ENCODE assay signal across 34 cellular contexts in the genomic region with DNA sequence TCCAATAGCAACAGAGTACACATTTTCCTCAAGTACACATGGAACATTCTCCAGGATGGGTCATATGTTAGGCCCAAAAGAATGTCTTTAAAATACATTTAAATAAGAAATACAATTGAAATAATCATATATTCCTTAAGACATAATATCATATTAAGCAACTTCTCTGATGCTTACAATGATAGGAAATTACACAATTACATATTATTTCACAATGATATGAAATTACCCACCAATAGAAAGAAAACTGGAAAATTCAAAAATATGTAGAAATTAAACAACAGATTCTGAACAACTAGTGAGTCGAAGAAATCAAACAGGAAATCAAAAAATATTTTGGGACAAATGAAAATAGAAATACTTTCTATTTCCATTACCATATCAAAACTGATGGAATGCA. TPM values are rescaled to one million over a fixed set of nuclear protein-coding genes. Genes with fewer than 3 reads are reported as not detected.
"Had no signal": no experiment of that assay in that cellular context is flagged by ENCODE, and none has a peak within 500 bp of the region (broad histone marks: within the 10 kb centered on the region; RNA-seq: fewer than 3 reads in every experiment).

No MANE protein-coding gene starts in this region.

- H3K36me3 ChIP-seq: adrenal gland, breast epithelium had no signal

- H3K27ac Mint-ChIP-seq: activated CD4-positive, alpha-beta T cell treated with anti-CD3 and anti-CD28 coated beads for 36 hours; activated CD4-positive, alpha-beta T cell treated with anti-CD3 and anti-CD28 coated beads, Interleukin-2, amount 10 ng/mL, durations not matched to agents 7 days and 5 days; activated CD8-positive, alpha-beta T cell treated with anti-CD3 and anti-CD28 coated beads, Interleukin-2, amount 10 ng/mL, durations not matched to agents 7 days and 5 days; activated naive CD4-positive, alpha-beta T cell treated with anti-CD3 and anti-CD28 coated beads, Interleukin-2, amount 50 U/mL, for 24 hours; activated naive CD8-positive, alpha-beta T cell treated with anti-CD3 and anti-CD28 coated beads, Interleukin-2, amount 10 ng/mL, durations not matched to agents 7 days and 5 days; activated T-cell treated with anti-CD3 and anti-CD28 coated beads, Interleukin-2, amount 50 U/mL, for 24 hours; activated T-helper 2 cell treated with anti-CD3 and anti-CD28 coated beads, Interferon-gamma antibody, Interleukin-2, Interleukin-4, amounts not matched to agents 10 μg/mL and 5 μg/mL and 100 μg/mL, durations not matched to agents 14 hours and 24 hours and 36 hours had no signal

- H3K9ac ChIP-seq: KMS-11 had no signal

- H3K27ac ChIP-seq: adrenal gland, body of pancreas, breast epithelium, KMS-11, SJCRH30, SK-N-MC had no signal

- H3K4me1 ChIP-seq: adrenal gland, body of pancreas, breast epithelium had no signal

- H3K27me3 Mint-ChIP-seq: activated CD4-positive, alpha-beta T cell treated with anti-CD3 and anti-CD28 coated beads for 36 hours; activated naive CD4-positive, alpha-beta T cell treated with anti-CD3 and anti-CD28 coated beads, Interleukin-2, amount 50 U/mL, for 24 hours; activated T-cell treated with anti-CD3 and anti-CD28 coated beads, Interleukin-2, amount 50 U/mL, for 24 hours had no signal

- H3K4me3 ChIP-seq: adrenal gland, body of pancreas, breast epithelium, SJCRH30, SK-N-MC had no signal

- FAIRE-seq: astrocyte had no signal

- H3K27me3 ChIP-seq: adrenal gland, body of pancreas, breast epithelium, SJCRH30 had no signal

- H3K4me3 Mint-ChIP-seq: activated CD4-positive, alpha-beta T cell treated with anti-CD3 and anti-CD28 coated beads for 36 hours; activated CD4-positive, alpha-beta T cell treated with anti-CD3 and anti-CD28 coated beads, Interleukin-2, amount 10 ng/mL, durations not matched to agents 7 days and 5 days; activated CD8-positive, alpha-beta T cell treated with anti-CD3 and anti-CD28 coated beads, Interleukin-2, amount 10 ng/mL, durations not matched to agents 7 days and 5 days; activated naive CD4-positive, alpha-beta T cell treated with anti-CD3 and anti-CD28 coated beads, Interleukin-2, amount 50 U/mL, for 24 hours; activated naive CD8-positive, alpha-beta T cell treated with anti-CD3 and anti-CD28 coated beads, Interleukin-2, amount 10 ng/mL, durations not matched to agents 7 days and 5 days; activated T-cell treated with anti-CD3 and anti-CD28 coated beads, Interleukin-2, amount 50 U/mL, for 24 hours had no signal

- ATAC-seq: activated CD4-positive, alpha-beta T cell treated with anti-CD3 and anti-CD28 coated beads for 36 hours; activated CD4-positive, CD25-positive, alpha-beta regulatory T cell treated with anti-CD3 and anti-CD28 coated beads, Interleukin-2, amount 50 U/mL, for 24 hours; activated CD8-positive, alpha-beta T cell treated with anti-CD3 and anti-CD28 coated beads, Interleukin-2, amount 10 ng/mL, durations not matched to agents 7 days and 5 days; body of pancreas; Panc1 had no signal

- DNase-seq: activated CD4-positive, alpha-beta T cell treated with anti-CD3 and anti-CD28 coated beads for 36 hours; activated CD4-positive, alpha-beta T cell treated with anti-CD3 and anti-CD28 coated beads, Interleukin-2, amount 10 ng/mL, durations not matched to agents 7 days and 5 days; activated CD4-positive, alpha-beta T cell treated with anti-CD3 and anti-CD28 coated beads, Interleukin-2, amount 50 U/mL, for 48 hours; activated CD8-positive, alpha-beta T cell treated with anti-CD3 and anti-CD28 coated beads, Interleukin-2, amount 10 ng/mL, durations not matched to agents 7 days and 5 days; activated gamma-delta T cell; activated naive CD4-positive, alpha-beta T cell treated with Interleukin-2 at 50 U/mL for 16 hours; activated naive CD8-positive, alpha-beta T cell treated with anti-CD3 and anti-CD28 coated beads, Interleukin-2, amount 10 ng/mL, durations not matched to agents 7 days and 5 days; activated T-cell treated with anti-CD3 and anti-CD28 coated beads, Interleukin-2, amount 50 U/mL, for 24 hours; adrenal gland; body of pancreas; NCI-H1105; NCI-H1417 treated with DMSO at 0.1 percent for 48 hours; NCI-H1694; NCI-H1930; NCI-H2081 treated with DMSO at 0.1 percent for 48 hours; NCI-H226; NCI-H446 treated with DMSO at 0.1 percent for 48 hours; NCI-H524; SHP77; SJCRH30; T1000 had no signal

- H3K4me2 ChIP-seq: KMS-11 had no signal

- H3K4me1 Mint-ChIP-seq: activated CD4-positive, alpha-beta T cell treated with anti-CD3 and anti-CD28 coated beads for 36 hours; activated CD4-positive, alpha-beta T cell treated with anti-CD3 and anti-CD28 coated beads, Interleukin-2, amount 10 ng/mL, durations not matched to agents 7 days and 5 days; activated naive CD4-positive, alpha-beta T cell treated with anti-CD3 and anti-CD28 coated beads, Interleukin-2, amount 50 U/mL, for 24 hours; activated naive CD8-positive, alpha-beta T cell treated with anti-CD3 and anti-CD28 coated beads, Interleukin-2, amount 10 ng/mL, durations not matched to agents 7 days and 5 days had no signal

RNA-seq across cellular contexts. Expression of gene SPATA45, which starts 56.2 kb away (rescaled TPM):
- total RNA-seq: activated CD4-positive, alpha-beta T cell treated with anti-CD3 and anti-CD28 coated beads for 36 hours; activated CD8-positive, alpha-beta T cell treated with anti-CD3 and anti-CD28 coated beads, Interleukin-2, amount 10 ng/mL, durations not matched to agents 7 days and 5 days; activated naive CD8-positive, alpha-beta T cell treated with anti-CD3 and anti-CD28 coated beads, Interleukin-2, amount 10 ng/mL, durations not matched to agents 7 days and 5 days; astrocyte; body of pancreas; breast epithelium; cardiac septum; M059J; RPMI7951; SJCRH30; T-helper 1 cell treated with Interleukin-12 subunit alpha and Interleukin-12 subunit beta and Interleukin-4 antibody, amounts not matched to agents 30 ng/mL and 1 ng/mL, for 36 hours; T-helper 2 cell treated with Interferon-gamma antibody and Interleukin-4, amounts not matched to agents 100 ng/mL and 5 ng/mL, for 36 hours had no signal
- polyA plus RNA-seq: adrenal gland had no signal
